ENCODE assay signal across 25 cellular contexts in genomic region chr6:166470863-166471410, GRCh38.
"Had no signal": no experiment of that assay in that cellular context is flagged by ENCODE, and none has a peak within 500 bp of the region (broad histone marks: within the 10 kb centered on the region; RNA-seq: fewer than 3 reads in every experiment).

No MANE protein-coding gene starts in this region.

- H3K27ac Mint-ChIP-seq: activated CD8-positive, alpha-beta memory T cell treated with anti-CD3 and anti-CD28 coated beads, Interleukin-2, amount 10 ng/mL, durations not matched to agents 7 days and 5 days; activated naive CD4-positive, alpha-beta T cell treated with anti-CD3 and anti-CD28 coated beads for 36 hours; activated naive CD8-positive, alpha-beta T cell treated with anti-CD3 and anti-CD28 coated beads for 36 hours; activated T-cell treated with anti-CD3 and anti-CD28 coated beads, Interleukin-2, amount 50 U/mL, for 24 hours; activated T-helper 1 cell treated with anti-CD3 and anti-CD28 coated beads, Interleukin-12 subunit alpha, Interleukin-12 subunit beta, Interleukin-2, Interleukin-4 antibody, amounts not matched to agents 30 ng/mL and 10 ng/mL and 1 ng/mL, durations not matched to agents 14 hours and 24 hours and 36 hours; T-helper 1 cell treated with Interleukin-12 subunit alpha and Interleukin-12 subunit beta and Interleukin-4 antibody, amounts not matched to agents 30 μg/mL and 1 μg/mL, for 36 hours; WTC11 had no signal

- H3K4me3 Mint-ChIP-seq: activated CD8-positive, alpha-beta memory T cell treated with anti-CD3 and anti-CD28 coated beads, Interleukin-2, amount 10 ng/mL, durations not matched to agents 7 days and 5 days; activated naive CD4-positive, alpha-beta T cell treated with anti-CD3 and anti-CD28 coated beads for 36 hours; activated naive CD8-positive, alpha-beta T cell treated with anti-CD3 and anti-CD28 coated beads for 36 hours; activated T-cell treated with anti-CD3 and anti-CD28 coated beads, Interleukin-2, amount 50 U/mL, for 24 hours; activated T-helper 1 cell treated with anti-CD3 and anti-CD28 coated beads, Interleukin-12 subunit alpha, Interleukin-12 subunit beta, Interleukin-2, Interleukin-4 antibody, amounts not matched to agents 30 ng/mL and 10 ng/mL and 1 ng/mL, durations not matched to agents 14 hours and 24 hours and 36 hours; T-helper 1 cell treated with Interleukin-12 subunit alpha and Interleukin-12 subunit beta and Interleukin-4 antibody, amounts not matched to agents 30 μg/mL and 1 μg/mL, for 36 hours; WTC11 had no signal

- H3K27ac ChIP-seq: brain microvascular endothelial cell, cardiac muscle cell, KMS-11, Peyer's patch, RWPE1 had no signal

- H3K9me3 ChIP-seq: Peyer's patch had no signal

- H3K4me2 ChIP-seq: KMS-11 had no signal

- H3K4me3 ChIP-seq: cardiac muscle cell, Peyer's patch had no signal

- H3K36me3 ChIP-seq: brain microvascular endothelial cell, cardiac muscle cell, Peyer's patch had no signal

- ATAC-seq: activated CD8-positive, alpha-beta memory T cell treated with anti-CD3 and anti-CD28 coated beads, Interleukin-2, amount 10 ng/mL, durations not matched to agents 7 days and 5 days; WTC11 had no signal

- H3K4me1 ChIP-seq: Peyer's patch had no signal

- H3K9me3 Mint-ChIP-seq: activated naive CD4-positive, alpha-beta T cell treated with anti-CD3 and anti-CD28 coated beads for 36 hours; activated naive CD8-positive, alpha-beta T cell treated with anti-CD3 and anti-CD28 coated beads for 36 hours; activated T-cell treated with anti-CD3 and anti-CD28 coated beads, Interleukin-2, amount 50 U/mL, for 24 hours; activated T-helper 1 cell treated with anti-CD3 and anti-CD28 coated beads, Interleukin-12 subunit alpha, Interleukin-12 subunit beta, Interleukin-2, Interleukin-4 antibody, amounts not matched to agents 30 ng/mL and 10 ng/mL and 1 ng/mL, durations not matched to agents 14 hours and 24 hours and 36 hours; T-helper 1 cell treated with Interleukin-12 subunit alpha and Interleukin-12 subunit beta and Interleukin-4 antibody, amounts not matched to agents 30 μg/mL and 1 μg/mL, for 36 hours; WTC11 had no signal

- H3K27me3 ChIP-seq: brain microvascular endothelial cell, cardiac muscle cell, Peyer's patch had no signal

- DNase-seq: activated CD4-positive, alpha-beta T cell treated with anti-CD3 and anti-CD28 coated beads for 48 hours; activated CD4-positive, alpha-beta T cell treated with anti-CD3 and anti-CD28 coated beads, Interleukin-2, amount 50 U/mL, for 4 hours; activated CD4-positive, CD25-positive, alpha-beta regulatory T cell treated with anti-CD3 and anti-CD28 coated beads, Interleukin-2, amount 50 U/mL, for 72 hours; activated CD8-positive, alpha-beta memory T cell treated with anti-CD3 and anti-CD28 coated beads, Interleukin-2, amount 10 ng/mL, durations not matched to agents 7 days and 5 days; activated gamma-delta T cell; activated naive CD4-positive, alpha-beta T cell treated with anti-CD3 and anti-CD28 coated beads for 36 hours; activated naive CD8-positive, alpha-beta T cell treated with anti-CD3 and anti-CD28 coated beads for 36 hours; activated T-cell treated with anti-CD3 and anti-CD28 coated beads, Interleukin-2, amount 50 U/mL, for 24 hours; brain microvascular endothelial cell; NCI-H1092; NCI-H1417 treated with DMSO at 0.1 percent for 48 hours; NCI-H1694; NCI-H2029; NCI-H345; NCI-H510A; NCI-H526 treated with DMSO at 0.1 percent for 48 hours; NK-92 treated with Interleukin-12 subunit alpha and Interleukin-12 subunit beta, amount 100 ng/mL, for 24 hours; Peyer's patch; SHP77 had no signal

- H3K36me3 Mint-ChIP-seq: activated CD8-positive, alpha-beta memory T cell treated with anti-CD3 and anti-CD28 coated beads, Interleukin-2, amount 10 ng/mL, durations not matched to agents 7 days and 5 days; activated naive CD8-positive, alpha-beta T cell treated with anti-CD3 and anti-CD28 coated beads for 36 hours had no signal

- H3K4me1 Mint-ChIP-seq: activated naive CD8-positive, alpha-beta T cell treated with anti-CD3 and anti-CD28 coated beads for 36 hours had no signal

- H3K27me3 Mint-ChIP-seq: activated naive CD8-positive, alpha-beta T cell treated with anti-CD3 and anti-CD28 coated beads for 36 hours; activated T-cell treated with anti-CD3 and anti-CD28 coated beads, Interleukin-2, amount 50 U/mL, for 24 hours had no signal
